ENCODE assay signal across 26 cellular contexts in the genomic region with DNA sequence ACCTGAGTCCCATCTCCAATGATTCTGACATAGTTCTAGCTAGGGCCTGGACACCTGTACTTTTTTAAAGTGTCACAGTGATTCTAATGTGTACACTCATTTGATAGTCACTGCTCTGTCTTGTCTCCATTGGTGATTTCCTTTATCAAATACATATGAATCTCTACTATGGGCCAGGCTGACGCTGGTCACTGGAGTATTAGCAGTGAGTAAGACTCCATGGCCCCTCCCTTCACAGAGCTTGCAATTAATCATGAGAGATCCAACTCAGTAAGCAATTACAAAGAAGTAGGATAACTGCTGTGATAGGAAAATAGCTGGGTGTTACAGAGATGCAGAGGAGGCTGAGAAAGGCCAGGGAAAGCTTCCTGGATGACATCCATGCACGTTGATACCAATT. TPM values are rescaled to one million over a fixed set of nuclear protein-coding genes. Genes with fewer than 3 reads are reported as not detected.
DNase-seq lines count a peak whose midpoint lies in the region; ATAC-seq and TF ChIP-seq lines count a peak whose summit lies in the region.
"Had no signal": no experiment of that assay in that cellular context is flagged by ENCODE, and none has a peak within 500 bp of the region (broad histone marks: within the 10 kb centered on the region; RNA-seq: fewer than 3 reads in every experiment).

No MANE protein-coding gene starts in this region.

- H3K9me3 ChIP-seq in PC-3 (ENCODE audit: low read length) (no peaks in the 10 kb centered on the region), neural progenitor cell (ENCODE audit: low read depth) (no peaks in the 10 kb centered on the region), BE2C (no peaks in the 10 kb centered on the region; the same call in 1 of the 2 replicates)
- H3K9me3 ChIP-seq: ascending aorta; BLaER1 treated with 17β-estradiol and CSF1 and Interleukin-3, amounts not matched to agents 10 nM and 100 nM; gastrocnemius medialis; mucosa of descending colon; stomach had no signal

- no peaks in the 10 kb centered on the region for H3K9me3 Mint-ChIP-seq in neural progenitor cell
- H3K9me3 Mint-ChIP-seq: endodermal cell; T-helper 1 cell treated with Interleukin-12 subunit alpha and Interleukin-12 subunit beta and Interleukin-4 antibody, amounts not matched to agents 30 μg/mL and 1 μg/mL, for 36 hours had no signal

- CTCF ChIA-PET in PC-3 (lab: Charles Lee), result no interaction called here

- H3K27ac ChIP-seq in PC-3 (ENCODE audit: low read length), result no peak overlapping the region
- no peak overlapping the region for H3K27ac ChIP-seq in neural progenitor cell
- H3K27ac ChIP-seq: ascending aorta, gastrocnemius medialis, HL-60, stomach had no signal

- peak; percentile 76 for DNase-seq in EL
- peak; percentile 39 for DNase-seq in PC-3
- DNase-seq in neural progenitor cell (ENCODE audit: low spot score), result peak; percentile 5
- no peak for DNase-seq in BE2C
- no peak for DNase-seq in NCI-H526 (lab: John Stamatoyannopoulos, UW)
- DNase-seq: activated CD4-positive, alpha-beta T cell treated with anti-CD3 and anti-CD28 coated beads, Interleukin-2, amount 50 U/mL, for 4 hours; activated naive CD4-positive, alpha-beta T cell treated with anti-CD3 and anti-CD28 coated beads, Interleukin-2, amount 10 ng/mL, durations not matched to agents 7 days and 5 days; activated T-cell treated with anti-CD3 and anti-CD28 coated beads for 4 hours; endodermal cell; gastrocnemius medialis; GF-D8; mucosa of descending colon; NCI-H2029 treated with DMSO at 0.1 percent for 48 hours; NCI-H446; SHP77; stimulated activated CD4-positive, alpha-beta T cell treated with anti-CD3 and anti-CD28 coated beads, Interleukin-4, amount 100 ng/mL, for 24 hours; stomach had no signal

- H3K79me2 ChIP-seq in PC-3 (ENCODE audit: low read length) (no peaks in the 10 kb centered on the region), neural progenitor cell (ENCODE audit: low read depth) (no peaks in the 10 kb centered on the region)

- no peaks in the 10 kb centered on the region for H3K36me3 ChIP-seq in PC-3 (ENCODE audit: low read depth, low read length)
- no peaks in the 10 kb centered on the region for H3K36me3 ChIP-seq in neural progenitor cell
- H3K36me3 ChIP-seq in BE2C, result no peaks in the 10 kb centered on the region
- H3K36me3 ChIP-seq: ascending aorta; BLaER1 treated with 17β-estradiol and CSF1 and Interleukin-3, amounts not matched to agents 10 nM and 100 nM; gastrocnemius medialis; stomach had no signal

- H3K9me2 ChIP-seq in PC-3 (replicated peaks; ENCODE audit: low read length), result no peaks in the 10 kb centered on the region

- peaks cover 9% of the 10 kb centered on the region; the same call in 1 of the 2 replicates for H3K4me1 ChIP-seq in PC-3 (ENCODE audit: insufficient read depth, low read length)
- no peaks in the 10 kb centered on the region for H3K4me1 ChIP-seq in neural progenitor cell
- H3K4me1 ChIP-seq in BE2C, result no peaks in the 10 kb centered on the region
- H3K4me1 ChIP-seq: ascending aorta, gastrocnemius medialis, stomach had no signal

- H2AFZ ChIP-seq in PC-3 (ENCODE audit: low read length) (no peak overlapping the region), neural progenitor cell (replicated peaks) (no peak overlapping the region)

- H3K27ac Mint-ChIP-seq in neural progenitor cell, result no peak overlapping the region
- H3K27ac Mint-ChIP-seq: activated naive CD4-positive, alpha-beta T cell treated with anti-CD3 and anti-CD28 coated beads, Interleukin-2, amount 10 ng/mL, durations not matched to agents 7 days and 5 days; endodermal cell; T-helper 1 cell treated with Interleukin-12 subunit alpha and Interleukin-12 subunit beta and Interleukin-4 antibody, amounts not matched to agents 30 μg/mL and 1 μg/mL, for 36 hours had no signal

- H3K4me3 ChIP-seq in PC-3 (ENCODE audit: low read length) (no peak overlapping the region), neural progenitor cell (no peak overlapping the region), BE2C (ENCODE audit: low read depth, low read length) (no peak overlapping the region)
- H3K4me3 ChIP-seq: ascending aorta; BLaER1 treated with 17β-estradiol and CSF1 and Interleukin-3, amounts not matched to agents 10 nM and 100 nM; gastrocnemius medialis; mucosa of descending colon; stomach had no signal

- no peak for TF ChIP-seq CTCF in PC-3 (conservative IDR thresholded peaks at IDR 0.05; ENCODE audit: low read depth, low read length)
- TF ChIP-seq CTCF in neural progenitor cell (IDR thresholded peaks at IDR 0.05), result no peak
- no peak for TF ChIP-seq CTCF in BE2C (IDR thresholded peaks at IDR 0.05; ENCODE audit: low read depth, low read length)

- no peaks in the 10 kb centered on the region for H3F3A ChIP-seq in PC-3 (ENCODE audit: low read length, unreplicated experiment)
- no peaks in the 10 kb centered on the region for H3F3A ChIP-seq in neural progenitor cell (ENCODE audit: low read depth)

- peaks cover 3% of the 10 kb centered on the region for H3K36me3 Mint-ChIP-seq in neural progenitor cell
- H3K36me3 Mint-ChIP-seq: activated naive CD4-positive, alpha-beta T cell treated with anti-CD3 and anti-CD28 coated beads, Interleukin-2, amount 10 ng/mL, durations not matched to agents 7 days and 5 days had no signal

- no peak overlapping the region for H3K4me3 Mint-ChIP-seq in neural progenitor cell
- H3K4me3 Mint-ChIP-seq: activated naive CD4-positive, alpha-beta T cell treated with anti-CD3 and anti-CD28 coated beads, Interleukin-2, amount 10 ng/mL, durations not matched to agents 7 days and 5 days; endodermal cell; neural crest cell; T-helper 1 cell treated with Interleukin-12 subunit alpha and Interleukin-12 subunit beta and Interleukin-4 antibody, amounts not matched to agents 30 μg/mL and 1 μg/mL, for 36 hours had no signal

- intact Hi-C loops in PC-3 (cut with micrococcal nuclease), result no loop called here

- POLR2A ChIA-PET in PC-3 (lab: Charles Lee; ENCODE audit: unreplicated experiment), result no interaction called here

- H3K27me3 ChIP-seq in PC-3 (ENCODE audit: low read length) (no peaks in the 10 kb centered on the region), neural progenitor cell (no peaks in the 10 kb centered on the region), BE2C (no peaks in the 10 kb centered on the region)
- H3K27me3 ChIP-seq: ascending aorta; BLaER1 treated with 17β-estradiol and CSF1 and Interleukin-3, amounts not matched to agents 10 nM and 100 nM; gastrocnemius medialis; stomach had no signal

- ATAC-seq in PC-3, result peak; percentile 57
- peak; percentile 93 for ATAC-seq in esophagus mucosa
- ATAC-seq in HG03521 (IDR thresholded peaks at IDR 0.05; ENCODE audit: unreplicated experiment), result no peak
- ATAC-seq in GM18868 (IDR thresholded peaks at IDR 0.05; ENCODE audit: unreplicated experiment), result no peak
- ATAC-seq: gastrocnemius medialis, left lobe of liver, mucosa of descending colon had no signal

- H3K27me3 Mint-ChIP-seq in neural progenitor cell (ENCODE audit: insufficient read depth, low read depth), result peaks cover 10% of the 10 kb centered on the region

- H4K20me1 ChIP-seq in PC-3 (ENCODE audit: low read length), result no peaks in the 10 kb centered on the region
- H4K20me1 ChIP-seq in neural progenitor cell (ENCODE audit: low read depth), result no peaks in the 10 kb centered on the region
- H4K20me1 ChIP-seq: BLaER1 treated with 17β-estradiol and CSF1 and Interleukin-3, amounts not matched to agents 10 nM and 100 nM had no signal

- no TSS peak for BruUV-seq in PC-3 (replicated peaks; lab: Mats Ljungman, UMichigan)

- peaks cover 12% of the 10 kb centered on the region for H3K4me1 Mint-ChIP-seq in neural progenitor cell
- H3K4me1 Mint-ChIP-seq: activated naive CD4-positive, alpha-beta T cell treated with anti-CD3 and anti-CD28 coated beads, Interleukin-2, amount 10 ng/mL, durations not matched to agents 7 days and 5 days had no signal

- no peak overlapping the region for H3K4me2 ChIP-seq in PC-3 (ENCODE audit: low read length)
- no peak overlapping the region for H3K4me2 ChIP-seq in neural progenitor cell

- H3K9ac ChIP-seq in PC-3 (ENCODE audit: low read length), result no peak overlapping the region
- H3K9ac ChIP-seq in neural progenitor cell, result no peak overlapping the region

RNA-seq across cellular contexts. Expression of a gene that starts 19.3 kb away (rescaled TPM):
- total RNA-seq in PC-3 (2014; rRNA removed), result 9.8 and 10.5 TPM in 2 replicates
- 65.2 TPM for total RNA-seq in esophagus mucosa
- 10.2 and 11.8 TPM in 2 replicates for total RNA-seq in neural progenitor cell (ENCODE audit: low replicate concordance)
- polyA plus RNA-seq in BE2C (2012; ENCODE audit: insufficient read depth, insufficient read length, low read depth), result 0.49 TPM

Comparison
In these comparisons a context has a peak if more than half of its experiments do, and no peak if none do; other contexts are left out.
1. DNase-seq: peak in EL (single experiment), PC-3 (single experiment) and neural progenitor cell (single experiment); none in BE2C (single experiment) and NCI-H526 (0 of 2).
2. ATAC-seq: peak in PC-3 (single experiment) and esophagus mucosa (single experiment); none in HG03521 (single experiment) and GM18868 (single experiment).